Comparison of ENCODE assay signal across 1 cellular context in the genomic region with DNA sequence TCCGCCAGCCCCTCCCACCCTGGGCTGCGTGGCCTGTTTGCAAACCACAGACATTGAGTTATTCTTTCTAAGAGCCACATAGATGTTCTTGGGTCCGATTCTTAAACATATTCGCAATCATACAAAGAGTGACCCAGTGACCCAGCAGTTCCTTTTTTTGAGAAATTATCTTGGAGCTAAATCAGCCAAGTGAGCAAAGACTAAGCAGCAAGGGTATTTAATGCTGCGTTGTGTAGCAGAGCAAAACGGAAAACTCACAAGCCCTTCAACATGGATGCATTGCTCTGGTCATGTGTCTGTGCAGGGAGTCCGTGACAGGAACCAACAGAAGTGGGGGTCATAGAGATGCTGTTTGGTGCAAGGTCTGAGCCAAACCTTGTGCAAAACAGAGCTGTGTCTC.
A peak's percentile ranks its signal among the peaks of the same experiment; 100 is the strongest.
TF ChIP-seq lines count a peak whose summit lies in the region.

No MANE protein-coding gene starts in this region.

TF ChIP-seq in K562, 482 proteins besides CTCF, POLR2A, EP300 and RAD21:
- TF ChIP-seq, protein P1, sequence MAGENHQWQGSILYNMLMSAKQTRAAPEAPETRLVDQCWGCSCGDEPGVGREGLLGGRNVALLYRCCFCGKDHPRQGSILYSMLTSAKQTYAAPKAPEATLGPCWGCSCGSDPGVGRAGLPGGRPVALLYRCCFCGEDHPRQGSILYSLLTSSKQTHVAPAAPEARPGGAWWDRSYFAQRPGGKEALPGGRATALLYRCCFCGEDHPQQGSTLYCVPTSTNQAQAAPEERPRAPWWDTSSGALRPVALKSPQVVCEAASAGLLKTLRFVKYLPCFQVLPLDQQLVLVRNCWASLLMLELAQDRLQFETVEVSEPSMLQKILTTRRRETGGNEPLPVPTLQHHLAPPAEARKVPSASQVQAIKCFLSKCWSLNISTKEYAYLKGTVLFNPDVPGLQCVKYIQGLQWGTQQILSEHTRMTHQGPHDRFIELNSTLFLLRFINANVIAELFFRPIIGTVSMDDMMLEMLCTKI (IDR thresholded peaks at IDR 0.05; ENCODE audit: partially characterized antibody), result no peak
- TF ChIP-seq E2F3 (CRISPR knock-in tag; IDR thresholded peaks at IDR 0.05) (no peak), NBN (IDR thresholded peaks at IDR 0.05; ENCODE audit: low read depth) (no peak), SPI1 (IDR thresholded peaks at IDR 0.05; ENCODE audit: borderline replicate concordance, low read depth, low read length) (peak; percentile 58; the same call in 1 of the 2 replicates), ZNF121 (CRISPR knock-in tag; conservative IDR thresholded peaks at IDR 0.05) (no peak), XRCC5 (IDR thresholded peaks at IDR 0.05; ENCODE audit: low read depth, low read length) (no peak)
- TF ChIP-seq, protein P2, sequence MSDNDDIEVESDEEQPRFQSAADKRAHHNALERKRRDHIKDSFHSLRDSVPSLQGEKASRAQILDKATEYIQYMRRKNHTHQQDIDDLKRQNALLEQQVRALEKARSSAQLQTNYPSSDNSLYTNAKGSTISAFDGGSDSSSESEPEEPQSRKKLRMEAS (CRISPR knock-in tag; IDR thresholded peaks at IDR 0.05), result no peak
